17 cellular contexts compared by ENCODE assay signal in the genomic region with DNA sequence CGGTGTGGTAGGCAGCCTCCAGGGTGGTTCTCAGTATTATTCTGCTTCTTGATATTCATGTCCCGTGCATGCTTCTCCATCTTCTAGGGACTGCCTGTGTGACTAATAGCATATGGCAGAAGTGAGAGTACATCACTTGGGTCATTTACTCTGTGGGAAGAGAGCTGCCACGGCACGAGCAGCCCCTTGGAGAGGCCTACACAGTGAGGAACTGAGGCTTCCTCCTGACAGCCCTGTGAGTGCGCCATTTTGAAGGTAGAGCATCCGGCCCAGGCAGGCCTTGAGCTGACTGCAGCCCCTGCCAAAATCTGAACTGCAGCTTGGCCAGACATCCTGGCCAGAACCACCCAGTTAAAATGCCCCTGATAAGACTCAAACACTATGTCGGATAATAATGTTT. TPM values are rescaled to one million over a fixed set of nuclear protein-coding genes. Genes with fewer than 3 reads are reported as not detected.
DNase-seq lines count a peak whose midpoint lies in the region; ATAC-seq lines count a peak whose summit lies in the region.
"Had no signal": no experiment of that assay in that cellular context is flagged by ENCODE, and none has a peak within 500 bp of the region (broad histone marks: within the 10 kb centered on the region; RNA-seq: fewer than 3 reads in every experiment).

No MANE protein-coding gene starts in this region.

- ATAC-seq in GM18508 (IDR thresholded peaks at IDR 0.05; ENCODE audit: insufficient read depth, unreplicated experiment) (peak; percentile 57), GM21515 (IDR thresholded peaks at IDR 0.05; ENCODE audit: unreplicated experiment) (peak; percentile 59), HG03060 (IDR thresholded peaks at IDR 0.05; ENCODE audit: low read depth, unreplicated experiment) (peak; percentile 74), left ventricle myocardium superior (peak; percentile 65)

- peak; percentile 38 for DNase-seq in left ventricle myocardium superior
- DNase-seq in stimulated activated naive CD4-positive, alpha-beta T cell treated with Interleukin-2 at 50 U/mL for 16 hours (lab: John Stamatoyannopoulos, UW) = no peak
- DNase-seq in cerebellar nuclear complex (lab: John Stamatoyannopoulos, UW) = no peak
- DNase-seq in COLO668 (lab: John Stamatoyannopoulos, UW; ENCODE audit: unreplicated experiment) = no peak
- DNase-seq: activated CD4-positive, alpha-beta T cell treated with anti-CD3 and anti-CD28 coated beads for 48 hours; activated CD8-positive, alpha-beta memory T cell treated with anti-CD3 and anti-CD28 coated beads, Interleukin-2, amount 50 U/mL, for 48 hours; activated gamma-delta T cell treated with Interleukin-2 at 50 U/mL for 16 hours; anterior cingulate cortex; GF-D8; IMR-90; NCI-H1048; NCI-H524 treated with DMSO at 0.1 percent for 48 hours; T1000; tibial artery had no signal

- intact Hi-C loops in left ventricle myocardium superior (cut with micrococcal nuclease) = no loop called here

RNA-seq across cellular contexts. Expression of gene MCUR1, which starts 17.3 kb away (rescaled TPM):
- 30.8 TPM for total RNA-seq in left ventricle myocardium superior
